11 cellular contexts compared by ENCODE assay signal in genomic region chr21:41876928-41877652, GRCh38. TPM values are rescaled to one million over a fixed set of nuclear protein-coding genes. Genes with fewer than 3 reads are reported as not detected.
DNase-seq lines count a peak whose midpoint lies in the region; ATAC-seq and TF ChIP-seq lines count a peak whose summit lies in the region.
"Had no signal": no experiment of that assay in that cellular context is flagged by ENCODE, and none has a peak within 500 bp of the region (broad histone marks: within the 10 kb centered on the region; RNA-seq: fewer than 3 reads in every experiment).

No MANE protein-coding gene starts in this region.

- in situ Hi-C loops in GM13977 (cut with MboI; ENCODE audit: low pct_unique_long_range_greater_than_20kb, low sequenced_read_pairs, unreplicated experiment) = no loop called here

- peak overlapping the region; percentile 84; the same call in 1 of the 2 replicates for H3K27ac ChIP-seq in 22Rv1

- no peaks in the 10 kb centered on the region for H3K9me3 Mint-ChIP-seq in activated T-helper 2 cell treated with anti-CD3 and anti-CD28 coated beads, Interferon-gamma antibody, Interleukin-2, Interleukin-4, amounts not matched to agents 10 μg/mL and 5 μg/mL and 100 μg/mL, durations not matched to agents 14 hours and 24 hours and 36 hours
- no peaks in the 10 kb centered on the region for H3K9me3 Mint-ChIP-seq in memory B cell

- intact Hi-C loops in activated T-helper 2 cell treated with anti-CD3 and anti-CD28 coated beads, Interferon-gamma antibody, Interleukin-2, Interleukin-4, amounts not matched to agents 10 μg/mL and 5 μg/mL and 100 μg/mL, durations not matched to agents 14 hours and 24 hours and 36 hours (cut with micrococcal nuclease) = loop anchor here (5.0 kb wide), 2 partner anchors 125 to 240 kb away; no protein-coding TSS in a partner anchor

- H3K4me1 Mint-ChIP-seq in activated T-helper 2 cell treated with anti-CD3 and anti-CD28 coated beads, Interferon-gamma antibody, Interleukin-2, Interleukin-4, amounts not matched to agents 10 μg/mL and 5 μg/mL and 100 μg/mL, durations not matched to agents 14 hours and 24 hours and 36 hours (ENCODE audit: low read depth) = peaks cover 24% of the 10 kb centered on the region
- peaks cover 30% of the 10 kb centered on the region for H3K4me1 Mint-ChIP-seq in memory B cell

- DNase-seq in GM13977 (ENCODE audit: low spot score) = no peak
- DNase-seq in activated T-helper 2 cell treated with anti-CD3 and anti-CD28 coated beads, Interferon-gamma antibody, Interleukin-2, Interleukin-4, amounts not matched to agents 10 μg/mL and 5 μg/mL and 100 μg/mL, durations not matched to agents 14 hours and 24 hours and 36 hours (ENCODE audit: low spot score) = no peak
- DNase-seq in memory B cell (ENCODE audit: low spot score in 2 of 2) = no peak
- no peak for DNase-seq in OCI-M1 (lab: John Stamatoyannopoulos, UW)
- DNase-seq in AG20443 (ENCODE audit: low spot score) = no peak
- DNase-seq: activated gamma-delta T cell treated with Interleukin-2 at 50 U/mL for 16 hours, NCI-H187 treated with DMSO at 0.1 percent for 48 hours, SIG-M5 had no signal

- H3K27me3 Mint-ChIP-seq in activated T-helper 2 cell treated with anti-CD3 and anti-CD28 coated beads, Interferon-gamma antibody, Interleukin-2, Interleukin-4, amounts not matched to agents 10 μg/mL and 5 μg/mL and 100 μg/mL, durations not matched to agents 14 hours and 24 hours and 36 hours (ENCODE audit: low read depth) = no peaks in the 10 kb centered on the region
- H3K27me3 Mint-ChIP-seq in memory B cell = no peaks in the 10 kb centered on the region

- H3K4me3 Mint-ChIP-seq in activated T-helper 2 cell treated with anti-CD3 and anti-CD28 coated beads, Interferon-gamma antibody, Interleukin-2, Interleukin-4, amounts not matched to agents 10 μg/mL and 5 μg/mL and 100 μg/mL, durations not matched to agents 14 hours and 24 hours and 36 hours (ENCODE audit: low read depth) = peak overlapping the region; percentile 88
- peak overlapping the region; percentile 37 for H3K4me3 Mint-ChIP-seq in memory B cell

- H3K36me3 Mint-ChIP-seq in activated T-helper 2 cell treated with anti-CD3 and anti-CD28 coated beads, Interferon-gamma antibody, Interleukin-2, Interleukin-4, amounts not matched to agents 10 μg/mL and 5 μg/mL and 100 μg/mL, durations not matched to agents 14 hours and 24 hours and 36 hours (ENCODE audit: low read depth) = peaks cover 21% of the 10 kb centered on the region
- H3K36me3 Mint-ChIP-seq in memory B cell = peaks cover 4% of the 10 kb centered on the region

- TF ChIP-seq CTCF in 22Rv1 (IDR thresholded peaks at IDR 0.05) (no peak), GM13977 (IDR thresholded peaks at IDR 0.05; ENCODE audit: extremely low read depth, insufficient read depth, missing control alignments) (peak; percentile 37)

- peak overlapping the region; percentile 91 for H3K27ac Mint-ChIP-seq in activated T-helper 2 cell treated with anti-CD3 and anti-CD28 coated beads, Interferon-gamma antibody, Interleukin-2, Interleukin-4, amounts not matched to agents 10 μg/mL and 5 μg/mL and 100 μg/mL, durations not matched to agents 14 hours and 24 hours and 36 hours
- H3K27ac Mint-ChIP-seq in memory B cell = no peak overlapping the region

- no peak for ATAC-seq in memory B cell (ENCODE audit: low read depth)
- no peak for ATAC-seq in HG02798 (IDR thresholded peaks at IDR 0.05; ENCODE audit: poor library complexity, unreplicated experiment)
- ATAC-seq in GM19351 (IDR thresholded peaks at IDR 0.05; ENCODE audit: unreplicated experiment) = no peak

RNA-seq across cellular contexts. Expression of gene PRDM15, which starts 2.1 kb away (rescaled TPM):
- total RNA-seq in activated T-helper 2 cell treated with anti-CD3 and anti-CD28 coated beads, Interferon-gamma antibody, Interleukin-2, Interleukin-4, amounts not matched to agents 10 μg/mL and 5 μg/mL and 100 μg/mL, durations not matched to agents 14 hours and 24 hours and 36 hours = 16.2 and 18.2 TPM in 2 replicates
